ENCODE assay signal across 15 cellular contexts in the genomic region with DNA sequence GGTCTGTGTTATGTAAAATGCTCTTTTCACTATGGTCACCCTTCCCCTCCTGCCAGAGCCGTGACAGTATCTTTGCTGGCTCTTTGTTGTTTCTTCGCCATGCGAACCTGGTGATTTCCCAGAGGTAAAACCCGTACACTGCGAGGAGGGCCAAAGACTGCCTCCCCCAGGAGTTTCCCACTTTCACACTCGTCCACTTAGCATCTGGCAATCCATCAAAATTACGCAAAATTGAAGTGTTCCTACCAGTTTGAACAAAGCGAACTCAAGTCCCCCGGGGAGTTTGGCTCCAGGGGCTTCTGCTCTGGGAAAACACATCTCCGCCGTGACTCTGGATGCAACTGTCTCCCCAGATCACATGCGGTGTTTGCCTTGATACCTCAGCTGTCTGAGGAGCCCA.
DNase-seq lines count a peak whose midpoint lies in the region; ATAC-seq lines count a peak whose summit lies in the region.
"Had no signal": no experiment of that assay in that cellular context is flagged by ENCODE, and none has a peak within 500 bp of the region (broad histone marks: within the 10 kb centered on the region; RNA-seq: fewer than 3 reads in every experiment).

No MANE protein-coding gene starts in this region.

- no peak overlapping the region for H3K9ac ChIP-seq in BLaER1

- H3K4me1 ChIP-seq in BLaER1 = peaks cover 22% of the 10 kb centered on the region

- DNase-seq in ELF-1 (ENCODE audit: low read depth, low spot score) (peak; percentile 88), NCI-H2227 treated with DMSO at 0.1 percent for 48 hours (lab: John Stamatoyannopoulos, UW) (peak; percentile 51), iPS-NIHi7 (ENCODE audit: extremely low spot score) (peak; percentile 19), DMS 273 treated with DMSO at 0.1 percent for 48 hours (lab: John Stamatoyannopoulos, UW) (no peak)
- no peak for DNase-seq in stimulated activated CD4-positive, alpha-beta T cell treated with anti-CD3 and anti-CD28 coated beads, Interleukin-4, amount 100 ng/mL, for 24 hours
- DNase-seq: DMS153, HCEC 1CT, NCI-H1105 treated with DMSO at 0.1 percent for 48 hours, NCI-H2081 treated with DMSO at 0.1 percent for 48 hours, NCI-H524, PC-3, T-helper 1 cell had no signal

- no peak overlapping the region for H3K4me3 ChIP-seq in BLaER1
- H3K4me3 ChIP-seq: GM12878 had no signal

- H3K4me2 ChIP-seq in BLaER1 = peak overlapping the region; percentile 41; the same call in 1 of the 2 replicates

- no peaks in the 10 kb centered on the region for H3K27me3 ChIP-seq in BLaER1

- no peaks in the 10 kb centered on the region for H4K20me1 ChIP-seq in BLaER1

- no peaks in the 10 kb centered on the region for H3K36me3 ChIP-seq in BLaER1

- ATAC-seq in HG02610 (IDR thresholded peaks at IDR 0.05; ENCODE audit: unreplicated experiment) = no peak
- ATAC-seq: GM12878, PC-3 had no signal

- no peaks in the 10 kb centered on the region for H3K9me3 ChIP-seq in BLaER1

- no peak overlapping the region for H3K27ac ChIP-seq in BLaER1

Comparison
In these comparisons a context has a peak if more than half of its experiments do, and no peak if none do; other contexts are left out.
1. DNase-seq: peak in ELF-1 (single experiment), NCI-H2227 treated with DMSO at 0.1 percent for 48 hours (single experiment) and iPS-NIHi7 (single experiment); none in DMS 273 treated with DMSO at 0.1 percent for 48 hours (single experiment) and stimulated activated CD4-positive, alpha-beta T cell treated with anti-CD3 and anti-CD28 coated beads, Interleukin-4, amount 100 ng/mL, for 24 hours (single experiment).